Comparison of ENCODE assay signal across 8 cellular contexts in genomic region chr1:212608209-212608955, GRCh38. TPM values are rescaled to one million over a fixed set of nuclear protein-coding genes. Genes with fewer than 3 reads are reported as not detected.
DNase-seq lines count a peak whose midpoint lies in the region; ATAC-seq, FAIRE-seq and TF ChIP-seq lines count a peak whose summit lies in the region.

A gene with protein sequence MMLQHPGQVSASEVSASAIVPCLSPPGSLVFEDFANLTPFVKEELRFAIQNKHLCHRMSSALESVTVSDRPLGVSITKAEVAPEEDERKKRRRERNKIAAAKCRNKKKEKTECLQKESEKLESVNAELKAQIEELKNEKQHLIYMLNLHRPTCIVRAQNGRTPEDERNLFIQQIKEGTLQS (plus strand): TSS chr1:212608761. CDS start chr1:212615022, 6,261 bp downstream.

- TF ChIP-seq CTCF in fibroblast of the aortic adventitia (IDR thresholded peaks at IDR 0.05; ENCODE audit: insufficient read depth, low read length) (no peak), nephron (IDR thresholded peaks at IDR 0.05; ENCODE audit: unreplicated experiment in 3 of 3) (no peak)

- peak; percentile 92 for ATAC-seq in stimulated activated naive CD8-positive, alpha-beta T cell treated with anti-CD3 and anti-CD28 coated beads, Interleukin-15, Interleukin-2, amounts not matched to agents 100 U/mL and 50 U/mL, for 24 hours

- H3K27me3 Mint-ChIP-seq in nephron (ENCODE audit: low read depth), result peaks cover 76% of the 10 kb centered on the region

- peak within 1 kb of the TSS; percentile 81 to 94 (median 93) for H3K4me3 Mint-ChIP-seq in nephron

- peak; percentile 68 for FAIRE-seq in H54 (lab: Jason Lieb, UNC)

- H3K27ac Mint-ChIP-seq in nephron, result peak within 1 kb of the TSS; percentile 21 to 90 (median 78)

- no peaks in the 10 kb centered on the region for H3K36me3 Mint-ChIP-seq in nephron (ENCODE audit: low read depth)

- DNase-seq in ELR (ENCODE audit: low read depth), result peak; percentile 99
- peak; percentile 95 for DNase-seq in H54 (ENCODE audit: insufficient read length, low spot score)
- DNase-seq in LoVo (ENCODE audit: low spot score), result peak; percentile 98
- peak; percentile 89 for DNase-seq in activated T-helper 9 cell treated with anti-CD3 and anti-CD28 coated beads, Interleukin-2, amount 50 U/mL, for 16 hours (ENCODE audit: low read depth)
- peak; percentile 99 for DNase-seq in fibroblast of the aortic adventitia (ENCODE audit: low read depth)
- peak; percentile 97 for DNase-seq in stimulated activated naive CD8-positive, alpha-beta T cell treated with anti-CD3 and anti-CD28 coated beads, Interleukin-15, Interleukin-2, amounts not matched to agents 100 U/mL and 50 U/mL, for 24 hours

- H3K9me3 Mint-ChIP-seq in nephron, result no peaks in the 10 kb centered on the region

- peaks cover 41% of the 10 kb centered on the region for H3K4me1 Mint-ChIP-seq in nephron

- TF ChIP-seq POLR2A in H54 (IDR thresholded peaks at IDR 0.05; ENCODE audit: low read depth, low read length), result peak; percentile 100
- TF ChIP-seq POLR2A in Raji (IDR thresholded peaks at IDR 0.05; ENCODE audit: insufficient read depth, low read depth, low read length), result peak; percentile 83

- H3K4me3 ChIP-seq in fibroblast of the aortic adventitia (ENCODE audit: low read depth, low read length), result peak within 1 kb of the TSS; percentile 79

RNA-seq across cellular contexts. Expression of the gene that starts here (rescaled TPM):
- 4.2 and 5.2 TPM in 2 replicates for total RNA-seq in fibroblast of the aortic adventitia (ENCODE audit: low replicate concordance)

Comparison
In these comparisons a context has a peak if more than half of its experiments do, and no peak if none do; other contexts are left out.
1. Peak in every context shown above with its lines: DNase-seq, ATAC-seq and H3K4me3 ChIP-seq.